ENCODE assay signal across 16 cellular contexts in genomic region chr2:240465268-240465764, GRCh38. TPM values are rescaled to one million over a fixed set of nuclear protein-coding genes. Genes with fewer than 3 reads are reported as not detected.
A peak's percentile ranks its signal among the peaks of the same experiment; 100 is the strongest.
DNase-seq lines count a peak whose midpoint lies in the region; ATAC-seq and TF ChIP-seq lines count a peak whose summit lies in the region.
"Had no signal": no experiment of that assay in that cellular context is flagged by ENCODE, and none has a peak within 500 bp of the region (broad histone marks: within the 10 kb centered on the region; RNA-seq: fewer than 3 reads in every experiment).

No MANE protein-coding gene starts in this region.

- no peaks in the 10 kb centered on the region for H3K9me3 ChIP-seq in breast epithelium
- H3K9me3 ChIP-seq in upper lobe of left lung: no peaks in the 10 kb centered on the region
- H3K9me3 ChIP-seq: vagina had no signal

- intact Hi-C loops in breast epithelium (cut with DNase I; ENCODE audit: low total_unique reads) (no loop called here), MCF 10A (cut with micrococcal nuclease) (no loop called here), natural killer cell (cut with micrococcal nuclease) (no loop called here)

- H3K4me2 ChIP-seq in GM23338: no peak overlapping the region

- H3K4me1 Mint-ChIP-seq in MCF 10A (ENCODE audit: insufficient read depth, unreplicated experiment) (peaks cover 5% of the 10 kb centered on the region), natural killer cell (peaks cover 0 to 4% of the 10 kb centered on the region in 2 donors), GM23338 (peaks cover 3% of the 10 kb centered on the region; the same call in 2 of the 3 replicates)
- no peaks in the 10 kb centered on the region for H3K4me1 Mint-ChIP-seq in central memory CD8-positive, alpha-beta T cell
- H3K4me1 Mint-ChIP-seq in activated T-helper 17 cell treated with anti-CD3 and anti-CD28 coated beads, Interleukin-2, amount 50 U/mL, for 72 hours: peaks cover 5% of the 10 kb centered on the region
- H3K4me1 Mint-ChIP-seq: activated CD4-positive, alpha-beta T cell treated with anti-CD3 and anti-CD28 coated beads, Interleukin-2, amount 10 ng/mL, durations not matched to agents 24 days and 14 days; activated naive CD8-positive, alpha-beta T cell treated with anti-CD3 and anti-CD28 coated beads for 36 hours had no signal

- H3K27ac Mint-ChIP-seq in MCF 10A (ENCODE audit: low read depth, unreplicated experiment) (no peak overlapping the region), natural killer cell (no peak overlapping the region), GM23338 (no peak overlapping the region)
- no peak overlapping the region for H3K27ac Mint-ChIP-seq in central memory CD8-positive, alpha-beta T cell (ENCODE audit: low read depth)
- no peak overlapping the region for H3K27ac Mint-ChIP-seq in activated T-helper 17 cell treated with anti-CD3 and anti-CD28 coated beads, Interleukin-2, amount 50 U/mL, for 72 hours
- H3K27ac Mint-ChIP-seq: activated CD4-positive, alpha-beta T cell treated with anti-CD3 and anti-CD28 coated beads, Interleukin-2, amount 10 ng/mL, durations not matched to agents 24 days and 14 days; activated naive CD8-positive, alpha-beta T cell treated with anti-CD3 and anti-CD28 coated beads for 36 hours had no signal

- H3K4me3 Mint-ChIP-seq in MCF 10A (ENCODE audit: unreplicated experiment): no peak overlapping the region
- H3K4me3 Mint-ChIP-seq in central memory CD8-positive, alpha-beta T cell: no peak overlapping the region
- no peak overlapping the region for H3K4me3 Mint-ChIP-seq in natural killer cell
- H3K4me3 Mint-ChIP-seq in activated T-helper 17 cell treated with anti-CD3 and anti-CD28 coated beads, Interleukin-2, amount 50 U/mL, for 72 hours: no peak overlapping the region
- no peak overlapping the region for H3K4me3 Mint-ChIP-seq in GM23338
- H3K4me3 Mint-ChIP-seq: activated CD4-positive, alpha-beta T cell treated with anti-CD3 and anti-CD28 coated beads, Interleukin-2, amount 10 ng/mL, durations not matched to agents 24 days and 14 days; activated naive CD8-positive, alpha-beta T cell treated with anti-CD3 and anti-CD28 coated beads for 36 hours had no signal

- CTCF ChIA-PET in MCF 10A (lab: Yijun Ruan, JAX): no interaction called here

- TF ChIP-seq CTCF in breast epithelium (IDR thresholded peaks at IDR 0.05) (no peak), MCF 10A (IDR thresholded peaks at IDR 0.05; ENCODE audit: unreplicated experiment) (no peak), natural killer cell (IDR thresholded peaks at IDR 0.05) (no peak), upper lobe of left lung (IDR thresholded peaks at IDR 0.05) (no peak), GM23338 (conservative IDR thresholded peaks at IDR 0.05; ENCODE audit: low read depth in 2 of 2) (no peak)

- H3K4me3 ChIP-seq in breast epithelium (no peak overlapping the region), upper lobe of left lung (no peak overlapping the region), GM23338 (no peak overlapping the region)
- H3K4me3 ChIP-seq: vagina had no signal

- 87 to 96% methylated on average over 3 to 22 of the region's 22 CpGs for WGBS in upper lobe of left lung, 2 donors

- H3K4me1 ChIP-seq in breast epithelium (no peaks in the 10 kb centered on the region), upper lobe of left lung (no peaks in the 10 kb centered on the region), GM23338 (ENCODE audit: insufficient read depth) (no peaks in the 10 kb centered on the region)
- H3K4me1 ChIP-seq: vagina had no signal

- ATAC-seq in central memory CD8-positive, alpha-beta T cell (replicated peaks; ENCODE audit: extremely low read depth, poor library complexity, severe bottlenecking): no peak
- ATAC-seq in natural killer cell (no peak), upper lobe of left lung (ENCODE audit: low FRiP score in 2 of 2) (no peak), GM23338 (no peak), HG03432 (IDR thresholded peaks at IDR 0.05; ENCODE audit: unreplicated experiment) (no peak)
- ATAC-seq in activated T-helper 17 cell treated with anti-CD3 and anti-CD28 coated beads, Interleukin-2, amount 50 U/mL, for 72 hours (replicated peaks): no peak

- no peaks in the 10 kb centered on the region for H3K9me3 Mint-ChIP-seq in MCF 10A (ENCODE audit: unreplicated experiment)
- H3K9me3 Mint-ChIP-seq in central memory CD8-positive, alpha-beta T cell: no peaks in the 10 kb centered on the region
- no peaks in the 10 kb centered on the region for H3K9me3 Mint-ChIP-seq in natural killer cell
- no peaks in the 10 kb centered on the region for H3K9me3 Mint-ChIP-seq in activated T-helper 17 cell treated with anti-CD3 and anti-CD28 coated beads, Interleukin-2, amount 50 U/mL, for 72 hours
- H3K9me3 Mint-ChIP-seq in GM23338: no peaks in the 10 kb centered on the region
- H3K9me3 Mint-ChIP-seq: activated CD4-positive, alpha-beta T cell treated with anti-CD3 and anti-CD28 coated beads, Interleukin-2, amount 10 ng/mL, durations not matched to agents 24 days and 14 days; activated naive CD8-positive, alpha-beta T cell treated with anti-CD3 and anti-CD28 coated beads for 36 hours had no signal

- H3K36me3 Mint-ChIP-seq in MCF 10A (ENCODE audit: insufficient read depth, unreplicated experiment): peaks cover 36% of the 10 kb centered on the region
- peaks cover 1% of the 10 kb centered on the region for H3K36me3 Mint-ChIP-seq in central memory CD8-positive, alpha-beta T cell (ENCODE audit: insufficient read depth)
- H3K36me3 Mint-ChIP-seq in natural killer cell: no peaks in the 10 kb centered on the region
- no peaks in the 10 kb centered on the region for H3K36me3 Mint-ChIP-seq in activated T-helper 17 cell treated with anti-CD3 and anti-CD28 coated beads, Interleukin-2, amount 50 U/mL, for 72 hours (ENCODE audit: low read depth)
- peaks cover 3% of the 10 kb centered on the region; the same call in 1 of the 3 replicates for H3K36me3 Mint-ChIP-seq in GM23338 (ENCODE audit: low read depth)

- H3K9me2 ChIP-seq in GM23338 (ENCODE audit: insufficient read depth): no peaks in the 10 kb centered on the region

- TF ChIP-seq POLR2A in breast epithelium (IDR thresholded peaks at IDR 0.05) (no peak), upper lobe of left lung (IDR thresholded peaks at IDR 0.05) (no peak)

- no peaks in the 10 kb centered on the region for H3K27me3 Mint-ChIP-seq in MCF 10A (ENCODE audit: insufficient read depth, unreplicated experiment)
- no peaks in the 10 kb centered on the region for H3K27me3 Mint-ChIP-seq in central memory CD8-positive, alpha-beta T cell
- H3K27me3 Mint-ChIP-seq in natural killer cell (ENCODE audit: low read depth in 2 of 2): no peaks in the 10 kb centered on the region
- no peaks in the 10 kb centered on the region for H3K27me3 Mint-ChIP-seq in activated T-helper 17 cell treated with anti-CD3 and anti-CD28 coated beads, Interleukin-2, amount 50 U/mL, for 72 hours
- H3K27me3 Mint-ChIP-seq in GM23338 (ENCODE audit: insufficient read depth, low read depth, poor library complexity): peaks cover 8% of the 10 kb centered on the region
- H3K27me3 Mint-ChIP-seq: activated CD4-positive, alpha-beta T cell treated with anti-CD3 and anti-CD28 coated beads, Interleukin-2, amount 10 ng/mL, durations not matched to agents 24 days and 14 days; activated naive CD8-positive, alpha-beta T cell treated with anti-CD3 and anti-CD28 coated beads for 36 hours had no signal

- no peak for TF ChIP-seq EP300 in upper lobe of left lung (IDR thresholded peaks at IDR 0.05)

- peak; percentile 15 to 48 for DNase-seq in breast epithelium (ENCODE audit: low spot score in 2 of 2)
- DNase-seq in MCF 10A (ENCODE audit: unreplicated experiment): no peak
- DNase-seq in central memory CD8-positive, alpha-beta T cell (ENCODE audit: low spot score in 2 of 2): peak; percentile 6 to 13
- peak; percentile 12 for DNase-seq in natural killer cell
- DNase-seq in upper lobe of left lung: peak; percentile 15 to 82
- no peak for DNase-seq in GM23338 (ENCODE audit: low spot score)
- DNase-seq: activated CD4-positive, alpha-beta T cell treated with anti-CD3 and anti-CD28 coated beads, Interleukin-2, amount 10 ng/mL, durations not matched to agents 24 days and 14 days; activated naive CD8-positive, alpha-beta T cell treated with anti-CD3 and anti-CD28 coated beads for 36 hours; dermis blood vessel endothelial cell; DMS79; mesendoderm; NCI-H1048; NCI-H226 had no signal

- H3F3A ChIP-seq in GM23338 (replicated peaks; ENCODE audit: low read depth): no peaks in the 10 kb centered on the region

- no peak overlapping the region for H3K27ac ChIP-seq in breast epithelium
- H3K27ac ChIP-seq in upper lobe of left lung: no peak overlapping the region
- H3K27ac ChIP-seq in GM23338 (ENCODE audit: low read depth): no peak overlapping the region
- H3K27ac ChIP-seq: vagina had no signal

- no TSS peak for BruUV-seq in MCF 10A (replicated peaks; lab: Mats Ljungman, UMichigan)

- H3K36me3 ChIP-seq in breast epithelium (no peaks in the 10 kb centered on the region), upper lobe of left lung (peaks cover 0 to 25% (median 10%) of the 10 kb centered on the region in 4 donors), GM23338 (ENCODE audit: insufficient read depth) (no peaks in the 10 kb centered on the region)

- POLR2A ChIA-PET in MCF 10A (lab: Yijun Ruan, JAX): interaction anchor here (0.5 kb wide), 1 partner anchor 122 kb away, joined by 4 read pairs; no protein-coding TSS in a partner anchor

- no peaks in the 10 kb centered on the region for H4K20me1 ChIP-seq in GM23338 (replicated peaks; ENCODE audit: insufficient read depth)

- no peaks in the 10 kb centered on the region for H3K79me2 ChIP-seq in GM23338 (replicated peaks; ENCODE audit: insufficient read depth)

- no peaks in the 10 kb centered on the region for H3K27me3 ChIP-seq in breast epithelium
- no peaks in the 10 kb centered on the region for H3K27me3 ChIP-seq in upper lobe of left lung
- 0 out of 2 replicates have a peak, but pooled peaks cover 3% of the 10 kb centered on the region for H3K27me3 ChIP-seq in GM23338 (ENCODE audit: insufficient read depth)
- H3K27me3 ChIP-seq: vagina had no signal

- H2AFZ ChIP-seq in GM23338: no peak overlapping the region

TF ChIP-seq in GM23338, 12 proteins besides CTCF, POLR2A, EP300 and RAD21:
- no peak for TF ChIP-seq EZH2 (IDR thresholded peaks at IDR 0.05; ENCODE audit: low read depth, unreplicated experiment)
- no peak for TF ChIP-seq CREB1 (CRISPR knock-in tag; IDR thresholded peaks at IDR 0.05; ENCODE audit: low read depth)
- no peak for TF ChIP-seq ZNF114 (CRISPR knock-in tag; IDR thresholded peaks at IDR 0.05)

RNA-seq across cellular contexts. Expression of gene GPC1, which starts 29.9 kb away (rescaled TPM):
- total RNA-seq in breast epithelium (10 to 100 TPM; 13.8 to 56.3 (median 21.0) TPM), MCF 10A (2022) (36.9 and 38.9 TPM in 2 replicates), natural killer cell (1 to 10 TPM in 1 of 3 donors, under 1 TPM in 2; 0.79 to 1.4 (median 0.94) TPM), upper lobe of left lung (10 to 100 TPM; 16.8 to 45.5 (median 33.2) TPM)
- 1 to 10 TPM; 4.0 to 4.6 TPM for total RNA-seq in activated T-helper 17 cell treated with anti-CD3 and anti-CD28 coated beads, Interleukin-2, amount 50 U/mL, for 72 hours
- total RNA-seq in GM23338 (2014; rRNA removed; shearing (Covaris generic)): 46.2 and 56.9 TPM in 2 replicates
- polyA plus RNA-seq in GM23338 (2016; fragmentation: Nextera tagmentation; extraction: Ambion mirVana): 9.0 and 10.8 TPM in 2 replicates

Comparison
In these comparisons a context has a peak if more than half of its experiments do, and no peak if none do; other contexts are left out.
1. DNase-seq: peak in breast epithelium (2 of 2), central memory CD8-positive, alpha-beta T cell (2 of 2), natural killer cell (single experiment) and upper lobe of left lung (2 of 2); none in MCF 10A (single experiment) and GM23338 (single experiment).